Comparison of ENCODE assay signal across 7 cellular contexts in genomic region chr6:27809067-27809938, GRCh38.
DNase-seq lines count a peak whose midpoint lies in the region; TF ChIP-seq lines count a peak whose summit lies in the region.

No MANE protein-coding gene starts in this region.

- H3K36me3 ChIP-seq in HEK293 (ENCODE audit: control insufficient read depth in 2 of 2, insufficient read depth in 1 of 2, low read length in 2 of 2) (no peaks in the 10 kb centered on the region), SU-DHL-6 (ENCODE audit: low read length) (0 out of 2 replicates have a peak, but pooled peaks cover 2% of the 10 kb centered on the region), smooth muscle cell (ENCODE audit: low read depth) (no peaks in the 10 kb centered on the region)

- TF ChIP-seq CTCF in HEK293 (tag by site-specific recombination; IDR thresholded peaks at IDR 0.05), result no peak
- no peak for TF ChIP-seq CTCF in SU-DHL-6 (IDR thresholded peaks at IDR 0.05; ENCODE audit: insufficient read depth, low read length, poor library complexity, severe bottlenecking)
- no peak for TF ChIP-seq CTCF in foreskin fibroblast (IDR thresholded peaks at IDR 0.05; ENCODE audit: low read depth, low read length)
- no peak for TF ChIP-seq CTCF in smooth muscle cell (IDR thresholded peaks at IDR 0.05; ENCODE audit: borderline replicate concordance, insufficient read depth, poor library complexity, severe bottlenecking)

- intact Hi-C loops in head of caudate nucleus (cut with DNase I), result no loop called here

- H2AFZ ChIP-seq in SU-DHL-6 (ENCODE audit: low read depth, low read length, severe bottlenecking) (no peak overlapping the region), smooth muscle cell (ENCODE audit: low read depth) (peak overlapping the region; percentile 73)

- H3K4me1 ChIP-seq in HEK293 (ENCODE audit: control insufficient read depth, insufficient read depth, low read length) (peaks cover 5% of the 10 kb centered on the region; the same call in 1 of the 2 replicates), smooth muscle cell (ENCODE audit: low read depth) (peaks cover 22% of the 10 kb centered on the region)

- no peaks in the 10 kb centered on the region for H3K79me2 ChIP-seq in SU-DHL-6 (ENCODE audit: insufficient read depth, low read length)
- no peaks in the 10 kb centered on the region for H3K79me2 ChIP-seq in smooth muscle cell (ENCODE audit: low read depth)

- CTCF ChIA-PET in HEK293 (lab: Yijun Ruan, JAX), result interaction anchor here (0.6 to 5.0 kb wide), 9 partner anchors 12 to 633 kb away, joined by 3 to 31 read pairs (median 4); a partner anchor contains a TSS

- H3K9me3 ChIP-seq in HEK293 (ENCODE audit: control insufficient read depth, insufficient read depth, low read depth, low read length) (no peaks in the 10 kb centered on the region), SU-DHL-6 (ENCODE audit: insufficient read depth, low read length) (no peaks in the 10 kb centered on the region), smooth muscle cell (replicated peaks; ENCODE audit: low read depth) (no peaks in the 10 kb centered on the region)

- peak overlapping the region; percentile 68 for H3K27ac ChIP-seq in HEK293 (ENCODE audit: extremely low read depth, low read depth, low read length)
- peak overlapping the region; percentile 94 for H3K27ac ChIP-seq in SU-DHL-6 (ENCODE audit: low read depth, low read length)
- peak overlapping the region; percentile 82 for H3K27ac ChIP-seq in smooth muscle cell (ENCODE audit: low read depth)

- peak overlapping the region; percentile 55 for H3K4me3 ChIP-seq in HEK293 (ENCODE audit: low read depth, low read length)
- peak overlapping the region; percentile 43 for H3K4me3 ChIP-seq in SU-DHL-6 (ENCODE audit: insufficient read depth, low read length, poor library complexity, severe bottlenecking)
- peak overlapping the region; percentile 76 to 79 for H3K4me3 ChIP-seq in foreskin fibroblast (ENCODE audit: low read depth in 1 of 2, low read length in 2 of 2)
- H3K4me3 ChIP-seq in smooth muscle cell, result peak overlapping the region; percentile 78

- H3K27me3 ChIP-seq in SU-DHL-6 (ENCODE audit: low read length) (no peaks in the 10 kb centered on the region), smooth muscle cell (ENCODE audit: low read depth) (no peaks in the 10 kb centered on the region)

- DNase-seq in foreskin fibroblast (no peak), smooth muscle cell (lab: John Stamatoyannopoulos, UW; ENCODE audit: unreplicated experiment) (no peak), DMS79 treated with DMSO at 0.1 percent for 48 hours (lab: John Stamatoyannopoulos, UW) (no peak), head of caudate nucleus (no peak), dermis blood vessel endothelial cell (no peak)

- POLR2A ChIA-PET in HEK293 (lab: Yijun Ruan, JAX), result interaction anchor here (0.5 to 7.5 kb wide), 38 partner anchors 10 to 1783 kb away, joined by 3 to 220 read pairs (median 5); partner anchors contain the start of gene ZSCAN31

- H3F3A ChIP-seq in SU-DHL-6 (ENCODE audit: insufficient read depth) (peaks cover 68% of the 10 kb centered on the region), smooth muscle cell (ENCODE audit: low read depth) (peaks cover 42% of the 10 kb centered on the region)

- H3K9me2 ChIP-seq in SU-DHL-6 (replicated peaks; ENCODE audit: insufficient read depth, low read length), result no peaks in the 10 kb centered on the region

- H4K20me1 ChIP-seq in SU-DHL-6 (ENCODE audit: low read depth, low read length) (no peaks in the 10 kb centered on the region), smooth muscle cell (ENCODE audit: low read depth) (no peaks in the 10 kb centered on the region)

- H3K9ac ChIP-seq in SU-DHL-6 (ENCODE audit: low read length), result peak overlapping the region; percentile 70
- H3K9ac ChIP-seq in smooth muscle cell (ENCODE audit: low read depth), result no peak overlapping the region

- H3K4me2 ChIP-seq in SU-DHL-6 (ENCODE audit: low read depth, low read length, poor library complexity, severe bottlenecking) (peak overlapping the region; percentile 69), smooth muscle cell (peak overlapping the region; percentile 87)

- WGBS in smooth muscle cell (ENCODE audit: low lambda C conversion rate), result 6% methylated on average over 7 of the region's 7 CpGs

TF ChIP-seq in HEK293, 187 proteins besides CTCF, POLR2A, EP300 and RAD21:
- TF ChIP-seq PRDM6 (tag by site-specific recombination; IDR thresholded peaks at IDR 0.05), result 0 out of 2 replicates have a peak, but pooled peaks have one; percentile 8
- TF ChIP-seq ZNF311 (tag by site-specific recombination; IDR thresholded peaks at IDR 0.05; ENCODE audit: borderline replicate concordance), result no peak
